ENCODE assay signal across 1 cellular context in the genomic region with DNA sequence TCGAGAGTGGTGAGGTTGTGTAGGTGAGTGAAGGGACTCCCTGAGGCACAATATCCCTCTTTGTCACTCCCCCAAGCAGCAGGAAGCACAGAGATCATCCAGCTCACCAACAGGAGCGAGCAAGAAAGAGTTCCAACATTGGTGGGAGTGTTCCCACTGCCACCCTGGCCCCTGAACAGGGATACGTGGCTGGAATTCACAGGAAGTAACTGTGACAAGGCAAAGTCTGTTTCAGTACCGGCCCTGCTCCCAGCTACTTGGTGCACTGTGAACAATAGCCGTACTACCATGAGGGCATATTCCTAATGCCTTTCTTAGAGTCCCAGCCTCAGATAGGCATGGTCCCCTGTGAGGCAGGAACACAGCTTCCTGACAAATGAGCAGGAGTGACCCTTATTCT.
TF ChIP-seq lines count a peak whose summit lies in the region.

No MANE protein-coding gene starts in this region.

TF ChIP-seq in HEK293, 187 proteins besides CTCF, POLR2A, EP300 and RAD21:
- TF ChIP-seq, protein P1, sequence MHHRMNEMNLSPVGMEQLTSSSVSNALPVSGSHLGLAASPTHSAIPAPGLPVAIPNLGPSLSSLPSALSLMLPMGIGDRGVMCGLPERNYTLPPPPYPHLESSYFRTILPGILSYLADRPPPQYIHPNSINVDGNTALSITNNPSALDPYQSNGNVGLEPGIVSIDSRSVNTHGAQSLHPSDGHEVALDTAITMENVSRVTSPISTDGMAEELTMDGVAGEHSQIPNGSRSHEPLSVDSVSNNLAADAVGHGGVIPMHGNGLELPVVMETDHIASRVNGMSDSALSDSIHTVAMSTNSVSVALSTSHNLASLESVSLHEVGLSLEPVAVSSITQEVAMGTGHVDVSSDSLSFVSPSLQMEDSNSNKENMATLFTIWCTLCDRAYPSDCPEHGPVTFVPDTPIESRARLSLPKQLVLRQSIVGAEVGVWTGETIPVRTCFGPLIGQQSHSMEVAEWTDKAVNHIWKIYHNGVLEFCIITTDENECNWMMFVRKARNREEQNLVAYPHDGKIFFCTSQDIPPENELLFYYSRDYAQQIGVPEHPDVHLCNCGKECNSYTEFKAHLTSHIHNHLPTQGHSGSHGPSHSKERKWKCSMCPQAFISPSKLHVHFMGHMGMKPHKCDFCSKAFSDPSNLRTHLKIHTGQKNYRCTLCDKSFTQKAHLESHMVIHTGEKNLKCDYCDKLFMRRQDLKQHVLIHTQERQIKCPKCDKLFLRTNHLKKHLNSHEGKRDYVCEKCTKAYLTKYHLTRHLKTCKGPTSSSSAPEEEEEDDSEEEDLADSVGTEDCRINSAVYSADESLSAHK (tag by site-specific recombination; IDR thresholded peaks at IDR 0.05) = no peak
- TF ChIP-seq EGR2 (tag by site-specific recombination; IDR thresholded peaks at IDR 0.05; ENCODE audit: low read depth) (peak; percentile 57; the same call in 1 of the 2 replicates), ZFHX2 (tag by site-specific recombination; conservative IDR thresholded peaks at IDR 0.05) (peak; percentile 29; the same call in 1 of the 2 replicates), ZNF529 (tag by site-specific recombination; IDR thresholded peaks at IDR 0.05; ENCODE audit: insufficient replicate concordance) (no peak), ZBTB20 (tag by site-specific recombination; IDR thresholded peaks at IDR 0.05) (peak; percentile 41; the same call in 1 of the 2 replicates), ZEB2 (tag by site-specific recombination; IDR thresholded peaks at IDR 0.05) (no peak)
- TF ChIP-seq, protein P2, sequence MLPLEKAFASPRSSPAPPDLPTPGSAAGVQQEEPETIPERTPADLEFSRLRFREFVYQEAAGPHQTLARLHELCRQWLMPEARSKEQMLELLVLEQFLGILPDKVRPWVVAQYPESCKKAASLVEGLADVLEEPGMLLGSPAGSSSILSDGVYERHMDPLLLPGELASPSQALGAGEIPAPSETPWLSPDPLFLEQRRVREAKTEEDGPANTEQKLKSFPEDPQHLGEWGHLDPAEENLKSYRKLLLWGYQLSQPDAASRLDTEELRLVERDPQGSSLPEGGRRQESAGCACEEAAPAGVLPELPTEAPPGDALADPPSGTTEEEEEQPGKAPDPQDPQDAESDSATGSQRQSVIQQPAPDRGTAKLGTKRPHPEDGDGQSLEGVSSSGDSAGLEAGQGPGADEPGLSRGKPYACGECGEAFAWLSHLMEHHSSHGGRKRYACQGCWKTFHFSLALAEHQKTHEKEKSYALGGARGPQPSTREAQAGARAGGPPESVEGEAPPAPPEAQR (tag by site-specific recombination; IDR thresholded peaks at IDR 0.05) = no peak
- TF ChIP-seq, protein P3, sequence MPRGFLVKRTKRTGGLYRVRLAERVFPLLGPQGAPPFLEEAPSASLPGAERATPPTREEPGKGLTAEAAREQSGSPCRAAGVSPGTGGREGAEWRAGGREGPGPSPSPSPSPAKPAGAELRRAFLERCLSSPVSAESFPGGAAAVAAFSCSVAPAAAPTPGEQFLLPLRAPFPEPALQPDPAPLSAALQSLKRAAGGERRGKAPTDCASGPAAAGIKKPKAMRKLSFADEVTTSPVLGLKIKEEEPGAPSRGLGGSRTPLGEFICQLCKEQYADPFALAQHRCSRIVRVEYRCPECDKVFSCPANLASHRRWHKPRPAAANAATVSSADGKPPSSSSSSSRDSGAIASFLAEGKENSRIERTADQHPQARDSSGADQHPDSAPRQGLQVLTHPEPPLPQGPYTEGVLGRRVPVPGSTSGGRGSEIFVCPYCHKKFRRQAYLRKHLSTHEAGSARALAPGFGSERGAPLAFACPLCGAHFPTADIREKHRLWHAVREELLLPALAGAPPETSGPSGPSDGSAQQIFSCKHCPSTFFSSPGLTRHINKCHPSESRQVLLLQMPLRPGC (tag by site-specific recombination; IDR thresholded peaks at IDR 0.05) = no peak
- TF ChIP-seq, protein P4, sequence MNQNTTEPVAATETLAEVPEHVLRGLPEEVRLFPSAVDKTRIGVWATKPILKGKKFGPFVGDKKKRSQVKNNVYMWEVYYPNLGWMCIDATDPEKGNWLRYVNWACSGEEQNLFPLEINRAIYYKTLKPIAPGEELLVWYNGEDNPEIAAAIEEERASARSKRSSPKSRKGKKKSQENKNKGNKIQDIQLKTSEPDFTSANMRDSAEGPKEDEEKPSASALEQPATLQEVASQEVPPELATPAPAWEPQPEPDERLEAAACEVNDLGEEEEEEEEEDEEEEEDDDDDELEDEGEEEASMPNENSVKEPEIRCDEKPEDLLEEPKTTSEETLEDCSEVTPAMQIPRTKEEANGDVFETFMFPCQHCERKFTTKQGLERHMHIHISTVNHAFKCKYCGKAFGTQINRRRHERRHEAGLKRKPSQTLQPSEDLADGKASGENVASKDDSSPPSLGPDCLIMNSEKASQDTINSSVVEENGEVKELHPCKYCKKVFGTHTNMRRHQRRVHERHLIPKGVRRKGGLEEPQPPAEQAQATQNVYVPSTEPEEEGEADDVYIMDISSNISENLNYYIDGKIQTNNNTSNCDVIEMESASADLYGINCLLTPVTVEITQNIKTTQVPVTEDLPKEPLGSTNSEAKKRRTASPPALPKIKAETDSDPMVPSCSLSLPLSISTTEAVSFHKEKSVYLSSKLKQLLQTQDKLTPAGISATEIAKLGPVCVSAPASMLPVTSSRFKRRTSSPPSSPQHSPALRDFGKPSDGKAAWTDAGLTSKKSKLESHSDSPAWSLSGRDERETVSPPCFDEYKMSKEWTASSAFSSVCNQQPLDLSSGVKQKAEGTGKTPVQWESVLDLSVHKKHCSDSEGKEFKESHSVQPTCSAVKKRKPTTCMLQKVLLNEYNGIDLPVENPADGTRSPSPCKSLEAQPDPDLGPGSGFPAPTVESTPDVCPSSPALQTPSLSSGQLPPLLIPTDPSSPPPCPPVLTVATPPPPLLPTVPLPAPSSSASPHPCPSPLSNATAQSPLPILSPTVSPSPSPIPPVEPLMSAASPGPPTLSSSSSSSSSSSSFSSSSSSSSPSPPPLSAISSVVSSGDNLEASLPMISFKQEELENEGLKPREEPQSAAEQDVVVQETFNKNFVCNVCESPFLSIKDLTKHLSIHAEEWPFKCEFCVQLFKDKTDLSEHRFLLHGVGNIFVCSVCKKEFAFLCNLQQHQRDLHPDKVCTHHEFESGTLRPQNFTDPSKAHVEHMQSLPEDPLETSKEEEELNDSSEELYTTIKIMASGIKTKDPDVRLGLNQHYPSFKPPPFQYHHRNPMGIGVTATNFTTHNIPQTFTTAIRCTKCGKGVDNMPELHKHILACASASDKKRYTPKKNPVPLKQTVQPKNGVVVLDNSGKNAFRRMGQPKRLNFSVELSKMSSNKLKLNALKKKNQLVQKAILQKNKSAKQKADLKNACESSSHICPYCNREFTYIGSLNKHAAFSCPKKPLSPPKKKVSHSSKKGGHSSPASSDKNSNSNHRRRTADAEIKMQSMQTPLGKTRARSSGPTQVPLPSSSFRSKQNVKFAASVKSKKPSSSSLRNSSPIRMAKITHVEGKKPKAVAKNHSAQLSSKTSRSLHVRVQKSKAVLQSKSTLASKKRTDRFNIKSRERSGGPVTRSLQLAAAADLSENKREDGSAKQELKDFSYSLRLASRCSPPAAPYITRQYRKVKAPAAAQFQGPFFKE (tag by site-specific recombination; IDR thresholded peaks at IDR 0.05; ENCODE audit: borderline replicate concordance) = no peak
